Comparison of ENCODE assay signal across 8 cellular contexts in genomic region chr7:132656846-132657776, GRCh38.
DNase-seq lines count a peak whose midpoint lies in the region; ATAC-seq and TF ChIP-seq lines count a peak whose summit lies in the region.

No MANE protein-coding gene starts in this region.

- no peak overlapping the region for H3K4me3 ChIP-seq in choroid plexus epithelial cell (ENCODE audit: low read depth, low read length)
- no peak overlapping the region for H3K4me3 ChIP-seq in ascending aorta

- H3K9me3 ChIP-seq in ascending aorta: no peaks in the 10 kb centered on the region

- peak overlapping the region; percentile 7 for H3K27ac Mint-ChIP-seq in activated naive CD8-positive, alpha-beta T cell
- H3K27ac Mint-ChIP-seq in activated naive CD8-positive, alpha-beta T cell treated with anti-CD3 and anti-CD28 coated beads for 36 hours: no peak overlapping the region
- H3K27ac Mint-ChIP-seq in stimulated activated effector memory CD8-positive, alpha-beta T cell treated with anti-CD3 and anti-CD28 coated beads, Interleukin-12 subunit alpha, Interleukin-12 subunit beta, amount 100 ng/mL, for 72 hours: peak overlapping the region; percentile 15

- no peaks in the 10 kb centered on the region for H3K27me3 ChIP-seq in ascending aorta

- H3K4me1 ChIP-seq in ascending aorta: no peaks in the 10 kb centered on the region

- intact Hi-C loops in ascending aorta (cut with DNase I): no loop called here

- no peaks in the 10 kb centered on the region for H3K36me3 Mint-ChIP-seq in activated naive CD8-positive, alpha-beta T cell
- no peaks in the 10 kb centered on the region for H3K36me3 Mint-ChIP-seq in activated naive CD8-positive, alpha-beta T cell treated with anti-CD3 and anti-CD28 coated beads for 36 hours
- H3K36me3 Mint-ChIP-seq in stimulated activated effector memory CD8-positive, alpha-beta T cell treated with anti-CD3 and anti-CD28 coated beads, Interleukin-12 subunit alpha, Interleukin-12 subunit beta, amount 100 ng/mL, for 72 hours: no peaks in the 10 kb centered on the region

- no peaks in the 10 kb centered on the region for H3K36me3 ChIP-seq in ascending aorta

- H3K27me3 Mint-ChIP-seq in activated naive CD8-positive, alpha-beta T cell: no peaks in the 10 kb centered on the region
- H3K27me3 Mint-ChIP-seq in activated naive CD8-positive, alpha-beta T cell treated with anti-CD3 and anti-CD28 coated beads for 36 hours: no peaks in the 10 kb centered on the region

- peak; percentile 58 for TF ChIP-seq CTCF in choroid plexus epithelial cell (conservative IDR thresholded peaks at IDR 0.05; ENCODE audit: low read depth, low read length)
- peak in 1 of 3 experiments; percentile 17 for TF ChIP-seq CTCF in ascending aorta (IDR thresholded peaks at IDR 0.05)

- H3K9me3 Mint-ChIP-seq in activated naive CD8-positive, alpha-beta T cell (ENCODE audit: low read depth): no peaks in the 10 kb centered on the region
- H3K9me3 Mint-ChIP-seq in activated naive CD8-positive, alpha-beta T cell treated with anti-CD3 and anti-CD28 coated beads for 36 hours: peaks cover 8% of the 10 kb centered on the region
- H3K9me3 Mint-ChIP-seq in stimulated activated effector memory CD8-positive, alpha-beta T cell treated with anti-CD3 and anti-CD28 coated beads, Interleukin-12 subunit alpha, Interleukin-12 subunit beta, amount 100 ng/mL, for 72 hours: peaks cover 3% of the 10 kb centered on the region

- ATAC-seq in stimulated activated effector memory CD8-positive, alpha-beta T cell treated with anti-CD3 and anti-CD28 coated beads, Interleukin-12 subunit alpha, Interleukin-12 subunit beta, amount 100 ng/mL, for 72 hours: peak; percentile 70

- peaks cover 37% of the 10 kb centered on the region for H3K4me1 Mint-ChIP-seq in activated naive CD8-positive, alpha-beta T cell (ENCODE audit: low read depth)
- H3K4me1 Mint-ChIP-seq in activated naive CD8-positive, alpha-beta T cell treated with anti-CD3 and anti-CD28 coated beads for 36 hours: peaks cover 15% of the 10 kb centered on the region
- peaks cover 52% of the 10 kb centered on the region for H3K4me1 Mint-ChIP-seq in stimulated activated effector memory CD8-positive, alpha-beta T cell treated with anti-CD3 and anti-CD28 coated beads, Interleukin-12 subunit alpha, Interleukin-12 subunit beta, amount 100 ng/mL, for 72 hours

- H3K27ac ChIP-seq in ascending aorta: no peak overlapping the region

- DNase-seq in activated naive CD8-positive, alpha-beta T cell treated with anti-CD3 and anti-CD28 coated beads for 36 hours: no peak
- DNase-seq in NCI-H1694 treated with DMSO at 0.1 percent for 48 hours (lab: John Stamatoyannopoulos, UW) (peak; percentile 38), choroid plexus epithelial cell (ENCODE audit: low read depth) (peak; percentile 43), NCI-H345 (lab: John Stamatoyannopoulos, UW) (no peak), inferior parietal cortex (ENCODE audit: extremely low spot score) (no peak), ascending aorta (ENCODE audit: low spot score in 2 of 2) (no peak)
- peak in 1 of 2 donors; percentile 54 for DNase-seq in stimulated activated effector memory CD8-positive, alpha-beta T cell treated with anti-CD3 and anti-CD28 coated beads, Interleukin-12 subunit alpha, Interleukin-12 subunit beta, amount 100 ng/mL, for 72 hours (ENCODE audit: low spot score in 2 of 2)

- no peak overlapping the region for H3K4me3 Mint-ChIP-seq in activated naive CD8-positive, alpha-beta T cell
- H3K4me3 Mint-ChIP-seq in activated naive CD8-positive, alpha-beta T cell treated with anti-CD3 and anti-CD28 coated beads for 36 hours: no peak overlapping the region
- peak overlapping the region; percentile 27 for H3K4me3 Mint-ChIP-seq in stimulated activated effector memory CD8-positive, alpha-beta T cell treated with anti-CD3 and anti-CD28 coated beads, Interleukin-12 subunit alpha, Interleukin-12 subunit beta, amount 100 ng/mL, for 72 hours

Comparison
In these comparisons a context has a peak if more than half of its experiments do, and no peak if none do; other contexts are left out.
1. DNase-seq: peak in NCI-H1694 treated with DMSO at 0.1 percent for 48 hours (single experiment) and choroid plexus epithelial cell (single experiment); none in activated naive CD8-positive, alpha-beta T cell treated with anti-CD3 and anti-CD28 coated beads for 36 hours (single experiment), NCI-H345 (single experiment), inferior parietal cortex (single experiment) and ascending aorta (0 of 2).